8 cellular contexts compared by ENCODE assay signal in the genomic region with DNA sequence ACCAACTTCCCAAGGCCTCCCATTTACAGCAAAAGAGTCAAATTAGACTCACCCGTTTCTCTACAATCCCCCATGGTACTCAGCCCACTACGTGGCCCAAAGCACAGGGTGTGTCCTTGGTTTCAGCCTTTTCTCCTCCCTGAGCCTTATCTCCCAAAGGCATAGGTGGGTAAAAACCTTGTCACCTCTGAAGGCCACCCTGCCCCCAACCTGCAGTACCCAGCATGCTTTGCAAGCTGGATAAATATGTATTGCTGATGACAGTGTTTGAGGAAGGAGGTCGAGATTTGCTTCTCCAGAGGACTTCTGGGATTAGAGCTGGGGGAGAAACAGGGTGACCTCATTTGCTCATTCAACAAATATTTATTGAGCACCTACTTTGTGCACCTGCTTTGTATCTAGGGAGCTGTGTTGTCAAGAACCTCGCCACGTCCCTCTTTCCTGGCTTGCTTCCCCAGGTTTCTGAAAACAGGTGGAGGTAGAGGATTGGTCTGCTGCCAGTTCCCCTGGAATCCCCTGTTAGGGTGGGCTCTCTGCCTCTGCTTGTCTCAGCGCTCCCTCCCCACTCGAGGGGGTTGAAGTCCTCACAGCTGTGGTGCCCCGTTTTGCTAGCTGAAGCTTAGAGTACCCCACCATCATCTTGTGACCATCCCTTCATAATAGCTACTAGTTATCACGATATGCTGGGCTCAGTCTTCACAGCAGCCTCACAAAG. TPM values are rescaled to one million over a fixed set of nuclear protein-coding genes. Genes with fewer than 3 reads are reported as not detected.
A peak's percentile ranks its signal among the peaks of the same experiment; 100 is the strongest.
DNase-seq lines count a peak whose midpoint lies in the region; ATAC-seq and TF ChIP-seq lines count a peak whose summit lies in the region.

No MANE protein-coding gene starts in this region.

- peaks cover 61% of the 10 kb centered on the region for H4K20me1 ChIP-seq in osteoblast (ENCODE audit: insufficient read depth, low read length)

- H3K4me3 ChIP-seq in CD8-positive, alpha-beta T cell (ENCODE audit: low read depth, low read length) = peak overlapping the region; percentile 51
- H3K4me3 ChIP-seq in duodenal mucosa (ENCODE audit: low read depth in 1 of 2, low read length in 2 of 2) (peak overlapping the region; percentile 95 to 99), osteoblast (ENCODE audit: insufficient read depth, low read length) (peak overlapping the region; percentile 100)

- H3K27ac ChIP-seq in CD8-positive, alpha-beta T cell (ENCODE audit: low read depth, low read length) = no peak overlapping the region
- H3K27ac ChIP-seq in duodenal mucosa (ENCODE audit: low read depth, low read length) (peak overlapping the region; percentile 68), osteoblast (ENCODE audit: low read depth, low read length) (peak overlapping the region; percentile 28)

- peak overlapping the region; percentile 99 for H3K4me3 Mint-ChIP-seq in CD8-positive, alpha-beta T cell

- no peaks in the 10 kb centered on the region for H3K27me3 Mint-ChIP-seq in CD8-positive, alpha-beta T cell (ENCODE audit: low read depth)

- H3K36me3 ChIP-seq in CD8-positive, alpha-beta T cell (ENCODE audit: insufficient read depth, low read length) = no peaks in the 10 kb centered on the region
- H3K36me3 ChIP-seq in duodenal mucosa (ENCODE audit: control insufficient read depth in 1 of 2, insufficient read depth in 2 of 2, low read length in 2 of 2) (peaks cover under 1 to 22% of the 10 kb centered on the region in 2 donors), osteoblast (ENCODE audit: insufficient read depth, low read length) (peaks cover 10% of the 10 kb centered on the region)

- H3K27ac Mint-ChIP-seq in CD8-positive, alpha-beta T cell = peak overlapping the region; percentile 94

- no peak overlapping the region for H2AFZ ChIP-seq in osteoblast (ENCODE audit: low read length)

- H3K27me3 ChIP-seq in CD8-positive, alpha-beta T cell (ENCODE audit: insufficient read depth, low read length) = no peaks in the 10 kb centered on the region
- H3K27me3 ChIP-seq in duodenal mucosa (ENCODE audit: control insufficient read depth in 1 of 2, insufficient read depth in 2 of 2, low read length in 2 of 2) (no peaks in the 10 kb centered on the region), osteoblast (ENCODE audit: insufficient read depth, low read length) (no peaks in the 10 kb centered on the region)

- no peaks in the 10 kb centered on the region for H3K9me3 Mint-ChIP-seq in CD8-positive, alpha-beta T cell

- POLR2A ChIA-PET in CD8-positive, alpha-beta T cell (lab: Charles Lee) = interaction anchor here (1.4 to 5.1 kb wide), 6 partner anchors 9 to 51 kb away, joined by 5 to 38 read pairs (median 10); partner anchors contain the start of gene LASP1NB

- ATAC-seq in CD8-positive, alpha-beta T cell = no peak
- ATAC-seq in GM21576 (IDR thresholded peaks at IDR 0.05; ENCODE audit: unreplicated experiment) (no peak), HG02884 (IDR thresholded peaks at IDR 0.05; ENCODE audit: unreplicated experiment) (no peak), HG03139 (IDR thresholded peaks at IDR 0.05; ENCODE audit: unreplicated experiment) (no peak)

- peaks cover 26% of the 10 kb centered on the region for H3K36me3 Mint-ChIP-seq in CD8-positive, alpha-beta T cell

- no peak for TF ChIP-seq CTCF in CD8-positive, alpha-beta T cell (IDR thresholded peaks at IDR 0.05)
- no peak for TF ChIP-seq CTCF in osteoblast (IDR thresholded peaks at IDR 0.05; ENCODE audit: extremely low read depth, low read depth, low read length)

- peak overlapping the region; percentile 94 for H3K4me2 ChIP-seq in osteoblast (ENCODE audit: insufficient read depth, low read length)

- peak overlapping the region; percentile 45 to 91 for H3K9ac ChIP-seq in duodenal mucosa (ENCODE audit: low read depth in 1 of 2, low read length in 2 of 2)

- no peaks in the 10 kb centered on the region for H3K9me3 ChIP-seq in CD8-positive, alpha-beta T cell (ENCODE audit: low read length)
- H3K9me3 ChIP-seq in duodenal mucosa (ENCODE audit: control insufficient read depth in 1 of 2, low read length in 2 of 2) (no peaks in the 10 kb centered on the region), osteoblast (ENCODE audit: low read depth, low read length) (no peaks in the 10 kb centered on the region)

- DNase-seq in CD8-positive, alpha-beta T cell = no peak
- peak; percentile 40 for DNase-seq in NCI-H774 (lab: John Stamatoyannopoulos, UW)
- no peak for DNase-seq in osteoblast (ENCODE audit: insufficient read length, low spot score, missing footprints)
- no peak for DNase-seq in NCI-H226

- CTCF ChIA-PET in CD8-positive, alpha-beta T cell (lab: Charles Lee) = interaction anchor here (0.8 to 6.8 kb wide), 7 partner anchors 10 to 302 kb away, joined by 3 to 31 read pairs (median 4); partner anchors contain the start of genes LASP1NB and RPL23

- H3K4me1 ChIP-seq in CD8-positive, alpha-beta T cell (ENCODE audit: insufficient read depth, low read length) = peaks cover 67% of the 10 kb centered on the region
- peaks cover 62% of the 10 kb centered on the region in 2 donors for H3K4me1 ChIP-seq in duodenal mucosa (ENCODE audit: control insufficient read depth in 1 of 2, insufficient read depth in 2 of 2, low read length in 2 of 2)
- peaks cover 54% of the 10 kb centered on the region for H3K4me1 ChIP-seq in osteoblast (ENCODE audit: insufficient read depth, low read length)

- H3K79me2 ChIP-seq in osteoblast (ENCODE audit: insufficient read depth, low read length) = peaks cover 77% of the 10 kb centered on the region

- H3K4me1 Mint-ChIP-seq in CD8-positive, alpha-beta T cell (ENCODE audit: low read depth) = peaks cover 84% of the 10 kb centered on the region

- intact Hi-C loops in CD8-positive, alpha-beta T cell (cut with DNase I, micrococcal nuclease) = loop anchor here (5.0 to 10.0 kb wide), 2 partner anchors 171 to 222 kb away; no protein-coding TSS in a partner anchor

RNA-seq across cellular contexts. Expression of gene LASP1, which starts 3.0 kb away (rescaled TPM):
- 10 to 100 TPM; 51.6 to 57.1 TPM for total RNA-seq in CD8-positive, alpha-beta T cell
- 215 and 228 TPM in 2 replicates for total RNA-seq in osteoblast

RNA-seq across cellular contexts. Expression of gene RPL23, which starts 19.3 kb away (rescaled TPM):
- total RNA-seq in CD8-positive, alpha-beta T cell = 1,000 to 10,000 TPM; 2,036 to 2,052 TPM
- total RNA-seq in osteoblast = 821 and 1,095 TPM in 2 replicates

RNA-seq across cellular contexts. Expression of gene CWC25, which starts 47.7 kb away (rescaled TPM):
- total RNA-seq in CD8-positive, alpha-beta T cell = 10 to 100 TPM; 80.3 to 87.5 TPM
- total RNA-seq in osteoblast = 10.3 and 10.9 TPM in 2 replicates
